7 cellular contexts compared by ENCODE assay signal in the genomic region with DNA sequence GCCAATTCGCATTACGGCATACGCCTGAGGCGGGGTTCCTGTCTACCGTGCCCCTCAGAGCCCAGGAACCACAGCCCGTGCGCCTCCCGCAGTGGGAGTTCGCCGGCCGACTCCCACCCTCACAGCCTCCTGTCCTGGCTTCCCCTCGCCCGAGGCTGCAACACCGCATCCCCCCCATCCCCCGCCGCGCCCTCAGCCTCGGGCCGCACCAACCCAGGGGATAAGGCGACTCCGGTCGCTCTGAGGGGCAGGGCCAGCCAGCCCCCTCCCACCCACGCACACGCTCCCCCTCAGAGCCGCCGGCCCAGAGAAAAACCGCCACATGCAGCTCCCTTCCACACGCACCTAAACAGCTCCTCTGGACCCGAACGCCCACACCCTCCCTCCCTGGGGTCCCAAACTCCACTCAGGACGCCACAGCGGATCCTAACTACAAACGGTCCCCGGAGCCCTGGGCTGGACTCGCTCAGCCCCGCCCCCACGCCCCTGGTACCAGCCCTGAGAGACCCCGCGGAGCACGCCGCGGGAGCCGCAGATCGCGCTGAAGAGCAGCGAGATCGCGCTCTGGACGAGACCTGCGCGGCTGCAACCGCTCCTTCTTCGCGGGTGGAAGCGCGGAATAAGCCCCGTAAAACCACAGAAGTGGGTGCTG. TPM values are rescaled to one million over a fixed set of nuclear protein-coding genes. Genes with fewer than 3 reads are reported as not detected.
A peak's percentile ranks its signal among the peaks of the same experiment; 100 is the strongest.
DNase-seq lines count a peak whose midpoint lies in the region; ATAC-seq and TF ChIP-seq lines count a peak whose summit lies in the region.

A gene with protein sequence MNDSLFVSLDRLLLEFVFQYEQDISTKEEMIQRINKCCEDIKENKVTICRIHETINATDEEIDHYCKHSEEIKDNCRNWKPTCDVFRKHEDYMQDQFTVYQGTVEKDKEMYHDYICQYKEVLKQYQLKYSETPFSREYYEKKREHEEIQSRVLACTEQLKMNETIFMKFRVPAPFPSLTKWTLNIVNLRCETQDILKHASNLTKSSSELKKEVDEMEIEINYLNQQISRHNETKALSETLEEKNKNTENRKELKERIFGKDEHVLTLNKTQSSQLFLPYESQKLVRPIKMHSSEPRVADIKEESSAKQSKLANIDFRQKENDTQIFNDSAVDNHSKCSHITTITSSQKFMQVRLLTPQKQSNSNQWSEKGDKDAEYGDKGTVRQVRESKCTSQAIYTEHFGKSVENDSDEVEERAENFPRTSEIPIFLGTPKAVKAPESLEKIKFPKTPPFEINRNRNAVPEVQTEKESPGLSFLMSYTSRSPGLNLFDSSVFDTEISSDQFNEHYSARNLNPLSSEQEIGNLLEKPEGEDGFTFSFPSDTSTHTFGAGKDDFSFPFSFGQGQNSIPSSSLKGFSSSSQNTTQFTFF (minus strand): TSS at position 464 of the 652 bp plus-strand sequence. CDS start 985 bp downstream, outside the sequence.

- H2AFZ ChIP-seq in GM23338: peak within 1 kb of the TSS; percentile 98

- intact Hi-C loops in spleen (cut with DNase I; ENCODE audit: low total_unique reads) (no loop called here), vagina (cut with DNase I) (no loop called here)

- peak within 1 kb of the TSS; percentile 83 for H3K4me3 Mint-ChIP-seq in GM23338

- no peaks in the 10 kb centered on the region for H3F3A ChIP-seq in GM23338 (replicated peaks; ENCODE audit: low read depth)

- no peaks in the 10 kb centered on the region for H3K79me2 ChIP-seq in GM23338 (replicated peaks; ENCODE audit: insufficient read depth)

- H3K27ac Mint-ChIP-seq in GM23338: no peak within 1 kb of the TSS

- H3K9me3 Mint-ChIP-seq in GM23338: peaks cover 2% of the 10 kb centered on the region; the same call in 1 of the 3 replicates

- peaks cover 3% of the 10 kb centered on the region; the same call in 1 of the 3 replicates for H3K4me1 Mint-ChIP-seq in GM23338

- peaks cover 9% of the 10 kb centered on the region for H3K27me3 Mint-ChIP-seq in GM23338 (ENCODE audit: insufficient read depth, low read depth, poor library complexity)

- DNase-seq in GM23338 (ENCODE audit: low spot score): peak; percentile 84
- peak; percentile 44 to 69 for DNase-seq in SJCRH30
- peak; percentile 41 to 86 for DNase-seq in foreskin fibroblast
- no peak for DNase-seq in spleen
- no peak for DNase-seq in vagina (ENCODE audit: extremely low spot score in 2 of 2)

- H4K20me1 ChIP-seq in GM23338 (replicated peaks; ENCODE audit: insufficient read depth): no peaks in the 10 kb centered on the region

- no peaks in the 10 kb centered on the region for H3K36me3 ChIP-seq in GM23338 (ENCODE audit: insufficient read depth)
- H3K36me3 ChIP-seq in SJCRH30: no peaks in the 10 kb centered on the region
- H3K36me3 ChIP-seq in spleen: no peaks in the 10 kb centered on the region
- no peaks in the 10 kb centered on the region for H3K36me3 ChIP-seq in vagina

- H3K27ac ChIP-seq in GM23338 (ENCODE audit: low read depth) (no peak within 1 kb of the TSS), SJCRH30 (peak within 1 kb of the TSS; percentile 72), spleen (no peak within 1 kb of the TSS), vagina (no peak within 1 kb of the TSS)

- H3K36me3 Mint-ChIP-seq in GM23338 (ENCODE audit: low read depth): peaks cover 2% of the 10 kb centered on the region; the same call in 2 of the 3 replicates

- TF ChIP-seq CTCF in GM23338 (conservative IDR thresholded peaks at IDR 0.05; ENCODE audit: low read depth in 2 of 2) (no peak), foreskin fibroblast (IDR thresholded peaks at IDR 0.05; ENCODE audit: low read depth, low read length) (no peak), spleen (IDR thresholded peaks at IDR 0.05 in 8 of 11, conservative IDR thresholded peaks at IDR 0.05 in 3 of 11) (no peak), vagina (IDR thresholded peaks at IDR 0.05) (no peak)

- peak; percentile 92 for ATAC-seq in GM23338
- no peak for ATAC-seq in HG03442 (IDR thresholded peaks at IDR 0.05; ENCODE audit: unreplicated experiment)
- no peak for ATAC-seq in GM19395 (IDR thresholded peaks at IDR 0.05; ENCODE audit: unreplicated experiment)

- 2 to 7% (median 4%) methylated on average over 43 to 57 of the region's 57 CpGs for WGBS in spleen, 5 donors

- H3K4me3 ChIP-seq in GM23338 (peak within 1 kb of the TSS; percentile 71), SJCRH30 (peak within 1 kb of the TSS; percentile 56), foreskin fibroblast (ENCODE audit: low read depth in 1 of 2, low read length in 2 of 2) (peak within 1 kb of the TSS; percentile 26 to 46), spleen (peak within 1 kb of the TSS in 6 of 8 donors; percentile 5 to 53 (median 12)), vagina (peak within 1 kb of the TSS in 1 of 2 donors; percentile 31)

- no peak for TF ChIP-seq POLR2A in spleen (IDR thresholded peaks at IDR 0.05)
- no peak for TF ChIP-seq POLR2A in vagina (IDR thresholded peaks at IDR 0.05)

- H3K9me3 ChIP-seq in SJCRH30 (replicated peaks) (no peaks in the 10 kb centered on the region), spleen (peaks cover 0 to 4% (median 1%) of the 10 kb centered on the region in 8 donors), vagina (no peaks in the 10 kb centered on the region)

- peak within 1 kb of the TSS; percentile 88 for H3K4me2 ChIP-seq in GM23338

- 0 out of 2 replicates have a peak, but pooled peaks cover 4% of the 10 kb centered on the region for H3K4me1 ChIP-seq in GM23338 (ENCODE audit: insufficient read depth)
- no peaks in the 10 kb centered on the region for H3K4me1 ChIP-seq in SJCRH30
- peaks cover 0 to 12% (median 10%) of the 10 kb centered on the region in 6 donors for H3K4me1 ChIP-seq in spleen
- peaks cover 10% of the 10 kb centered on the region for H3K4me1 ChIP-seq in vagina

- no peaks in the 10 kb centered on the region for H3K9me2 ChIP-seq in GM23338 (ENCODE audit: insufficient read depth)

- H3K27me3 ChIP-seq in GM23338 (ENCODE audit: insufficient read depth) (peaks cover 53% of the 10 kb centered on the region), SJCRH30 (no peaks in the 10 kb centered on the region), spleen (replicated peaks in 1 of 7) (peaks cover 3 to 91% (median 40%) of the 10 kb centered on the region in 7 donors), vagina (peaks cover 10% of the 10 kb centered on the region)

TF ChIP-seq in GM23338, 12 proteins besides CTCF, POLR2A, EP300 and RAD21:
- TF ChIP-seq ETS1 (IDR thresholded peaks at IDR 0.05) (no peak), POLR2AphosphoS5 (IDR thresholded peaks at IDR 0.05; ENCODE audit: low read depth) (peak; percentile 45; the same call in 1 of the 2 replicates)
- TF ChIP-seq, protein P1, sequence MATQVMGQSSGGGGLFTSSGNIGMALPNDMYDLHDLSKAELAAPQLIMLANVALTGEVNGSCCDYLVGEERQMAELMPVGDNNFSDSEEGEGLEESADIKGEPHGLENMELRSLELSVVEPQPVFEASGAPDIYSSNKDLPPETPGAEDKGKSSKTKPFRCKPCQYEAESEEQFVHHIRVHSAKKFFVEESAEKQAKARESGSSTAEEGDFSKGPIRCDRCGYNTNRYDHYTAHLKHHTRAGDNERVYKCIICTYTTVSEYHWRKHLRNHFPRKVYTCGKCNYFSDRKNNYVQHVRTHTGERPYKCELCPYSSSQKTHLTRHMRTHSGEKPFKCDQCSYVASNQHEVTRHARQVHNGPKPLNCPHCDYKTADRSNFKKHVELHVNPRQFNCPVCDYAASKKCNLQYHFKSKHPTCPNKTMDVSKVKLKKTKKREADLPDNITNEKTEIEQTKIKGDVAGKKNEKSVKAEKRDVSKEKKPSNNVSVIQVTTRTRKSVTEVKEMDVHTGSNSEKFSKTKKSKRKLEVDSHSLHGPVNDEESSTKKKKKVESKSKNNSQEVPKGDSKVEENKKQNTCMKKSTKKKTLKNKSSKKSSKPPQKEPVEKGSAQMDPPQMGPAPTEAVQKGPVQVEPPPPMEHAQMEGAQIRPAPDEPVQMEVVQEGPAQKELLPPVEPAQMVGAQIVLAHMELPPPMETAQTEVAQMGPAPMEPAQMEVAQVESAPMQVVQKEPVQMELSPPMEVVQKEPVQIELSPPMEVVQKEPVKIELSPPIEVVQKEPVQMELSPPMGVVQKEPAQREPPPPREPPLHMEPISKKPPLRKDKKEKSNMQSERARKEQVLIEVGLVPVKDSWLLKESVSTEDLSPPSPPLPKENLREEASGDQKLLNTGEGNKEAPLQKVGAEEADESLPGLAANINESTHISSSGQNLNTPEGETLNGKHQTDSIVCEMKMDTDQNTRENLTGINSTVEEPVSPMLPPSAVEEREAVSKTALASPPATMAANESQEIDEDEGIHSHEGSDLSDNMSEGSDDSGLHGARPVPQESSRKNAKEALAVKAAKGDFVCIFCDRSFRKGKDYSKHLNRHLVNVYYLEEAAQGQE (IDR thresholded peaks at IDR 0.05; ENCODE audit: unreplicated experiment): no peak

RNA-seq across cellular contexts. Expression of the gene that starts here (rescaled TPM):
- 0.28 and 0.78 TPM in 2 replicates for total RNA-seq in GM23338 (2014; rRNA removed; shearing (Covaris generic))
- 3.4 and 5.7 TPM in 2 replicates for polyA plus RNA-seq in GM23338 (2016; fragmentation: Nextera tagmentation; extraction: Ambion mirVana)
- total RNA-seq in SJCRH30 (2014; rRNA removed; shearing (Covaris generic)): 0.86 and 1.9 TPM in 2 replicates
- total RNA-seq in spleen: not detected
- not detected for polyA plus RNA-seq in spleen
- not detected for total RNA-seq in vagina

Comparison
In these comparisons a context has a peak if more than half of its experiments do, and no peak if none do; other contexts are left out.
1. DNase-seq: peak in GM23338 (single experiment), SJCRH30 (2 of 2) and foreskin fibroblast (2 of 2); none in spleen (single experiment) and vagina (0 of 2).